ENCODE assay signal across 13 cellular contexts in genomic region chr6:64294034-64294433, GRCh38.
DNase-seq lines count a peak whose midpoint lies in the region; ATAC-seq and TF ChIP-seq lines count a peak whose summit lies in the region.
"Had no signal": no experiment of that assay in that cellular context is flagged by ENCODE, and none has a peak within 500 bp of the region (broad histone marks: within the 10 kb centered on the region; RNA-seq: fewer than 3 reads in every experiment).

No MANE protein-coding gene starts in this region.

- no peak for TF ChIP-seq CTCF in choroid plexus epithelial cell (conservative IDR thresholded peaks at IDR 0.05; ENCODE audit: low read depth, low read length)
- TF ChIP-seq CTCF in foreskin keratinocyte (conservative IDR thresholded peaks at IDR 0.05): no peak

- H3K36me3 ChIP-seq in GM23248 (ENCODE audit: low read depth): no peaks in the 10 kb centered on the region

- peaks cover 21% of the 10 kb centered on the region for H3K4me1 ChIP-seq in GM23248 (ENCODE audit: insufficient read depth)
- peaks cover 20% of the 10 kb centered on the region for H3K4me1 ChIP-seq in foreskin keratinocyte

- H3K9ac ChIP-seq in GM23248: no peak overlapping the region

- peak; percentile 20 for DNase-seq in GM23248
- peak; percentile 12 for DNase-seq in NCI-H226
- peak; percentile 40 for DNase-seq in choroid plexus epithelial cell (ENCODE audit: low read depth)
- DNase-seq in foreskin keratinocyte: peak; percentile 33 to 53
- DNase-seq in activated CD4-positive, CD25-positive, alpha-beta regulatory T cell treated with anti-CD3 and anti-CD28 coated beads, Interleukin-2, amount 50 U/mL, for 72 hours: no peak
- no peak for DNase-seq in GDM1 (lab: John Stamatoyannopoulos, UW)
- no peak for DNase-seq in DMS79 (lab: John Stamatoyannopoulos, UW)
- DNase-seq in NCI-H446 (lab: John Stamatoyannopoulos, UW): no peak
- DNase-seq: CD8-positive, alpha-beta T cell; COR-L47; DMS53 had no signal

- H3K9me2 ChIP-seq in GM23248 (ENCODE audit: insufficient read depth): no peaks in the 10 kb centered on the region; the same call in 1 of the 2 replicates

- no peaks in the 10 kb centered on the region for H3F3A ChIP-seq in GM23248 (ENCODE audit: insufficient read depth)

- H4K20me1 ChIP-seq in GM23248 (ENCODE audit: insufficient read depth): no peaks in the 10 kb centered on the region

- in situ Hi-C loops in GM23248 (cut with MboI): no loop called here

- no peaks in the 10 kb centered on the region for H3K79me2 ChIP-seq in GM23248 (ENCODE audit: insufficient read depth)

- H3K4me2 ChIP-seq in GM23248 (ENCODE audit: unreplicated experiment): peak overlapping the region; percentile 37

- H3K27me3 ChIP-seq in GM23248 (replicated peaks; ENCODE audit: insufficient read depth) (no peaks in the 10 kb centered on the region), foreskin keratinocyte (no peaks in the 10 kb centered on the region)

- peak; percentile 43 for ATAC-seq in foreskin keratinocyte
- ATAC-seq: CD8-positive, alpha-beta T cell; GM12878 had no signal

- H3K9me3 ChIP-seq in GM23248 (ENCODE audit: low read depth): no peaks in the 10 kb centered on the region

- H3K27ac ChIP-seq in GM23248: no peak overlapping the region
- H3K27ac ChIP-seq in foreskin keratinocyte: no peak overlapping the region
- H3K27ac ChIP-seq: 22Rv1 had no signal

- no peak overlapping the region for H2AFZ ChIP-seq in GM23248

- H3K4me3 ChIP-seq in GM23248 (no peak overlapping the region), choroid plexus epithelial cell (ENCODE audit: low read depth, low read length) (no peak overlapping the region)
- H3K4me3 ChIP-seq: GM12878 had no signal

Comparison
In these comparisons a context has a peak if more than half of its experiments do, and no peak if none do; other contexts are left out.
1. DNase-seq: peak in GM23248 (single experiment), NCI-H226 (single experiment), choroid plexus epithelial cell (single experiment) and foreskin keratinocyte (2 of 2); none in activated CD4-positive, CD25-positive, alpha-beta regulatory T cell treated with anti-CD3 and anti-CD28 coated beads, Interleukin-2, amount 50 U/mL, for 72 hours (single experiment), GDM1 (single experiment), DMS79 (single experiment) and NCI-H446 (0 of 2).